ENCODE assay signal across 15 cellular contexts in genomic region chr10:70518695-70519094, GRCh38. TPM values are rescaled to one million over a fixed set of nuclear protein-coding genes. Genes with fewer than 3 reads are reported as not detected.
A peak's percentile ranks its signal among the peaks of the same experiment; 100 is the strongest.
DNase-seq lines count a peak whose midpoint lies in the region; ATAC-seq and TF ChIP-seq lines count a peak whose summit lies in the region.
"Had no signal": no experiment of that assay in that cellular context is flagged by ENCODE, and none has a peak within 500 bp of the region (broad histone marks: within the 10 kb centered on the region; RNA-seq: fewer than 3 reads in every experiment).

No MANE protein-coding gene starts in this region.

- H3K4me2 ChIP-seq in mesenchymal stem cell (ENCODE audit: low read length, poor library complexity, severe bottlenecking) = no peak overlapping the region

- H3K4me3 ChIP-seq in Panc1 (ENCODE audit: low read depth in 2 of 2, low read length in 2 of 2) (no peak overlapping the region), mesenchymal stem cell (ENCODE audit: insufficient read depth in 1 of 2, low read depth in 1 of 2, low read length in 2 of 2) (no peak overlapping the region), aorta (ENCODE audit: low read length in 2 of 2) (no peak overlapping the region)
- H3K4me3 ChIP-seq: dorsolateral prefrontal cortex had no signal

- peaks cover 45% of the 10 kb centered on the region for H3K4me1 Mint-ChIP-seq in endothelial cell (ENCODE audit: unreplicated experiment)
- H3K4me1 Mint-ChIP-seq: neural crest cell had no signal

- H3K36me3 ChIP-seq in Panc1 (ENCODE audit: control insufficient read depth, insufficient read depth, low read length) (no peaks in the 10 kb centered on the region), mesenchymal stem cell (ENCODE audit: control insufficient read depth in 1 of 2, insufficient read depth in 2 of 2, low read depth in 1 of 2, low read length in 2 of 2) (no peaks in the 10 kb centered on the region), aorta (ENCODE audit: control insufficient read depth in 1 of 2, insufficient read depth in 2 of 2, low read length in 1 of 2) (no peaks in the 10 kb centered on the region)

- no TSS peak for BruUV-seq in Panc1 (replicated peaks; lab: Mats Ljungman, UMichigan)

- H3K14ac ChIP-seq in mesenchymal stem cell (ENCODE audit: low read length in 2 of 2) = peak overlapping the region in 1 of 2 experiments; percentile 75

- no peak overlapping the region for H4K8ac ChIP-seq in mesenchymal stem cell (ENCODE audit: low read length)

- no peaks in the 10 kb centered on the region for H3K9me3 Mint-ChIP-seq in endothelial cell (ENCODE audit: unreplicated experiment)
- H3K9me3 Mint-ChIP-seq: memory B cell, neural crest cell had no signal

- H2BK5ac ChIP-seq in mesenchymal stem cell (ENCODE audit: low read depth, low read length, poor library complexity, severe bottlenecking) = no peak overlapping the region

- H3K27ac Mint-ChIP-seq in endothelial cell (ENCODE audit: unreplicated experiment) = no peak overlapping the region
- H3K27ac Mint-ChIP-seq: memory B cell had no signal

- ATAC-seq in Panc1 (peak; percentile 59; the same call in 1 of the 2 replicates), HG02678 (IDR thresholded peaks at IDR 0.05; ENCODE audit: unreplicated experiment) (no peak), HG02885 (IDR thresholded peaks at IDR 0.05; ENCODE audit: poor library complexity, unreplicated experiment) (no peak), aorta (ENCODE audit: low FRiP score) (no peak)

- peaks cover 29% of the 10 kb centered on the region for H3K36me3 Mint-ChIP-seq in endothelial cell (ENCODE audit: low read depth, unreplicated experiment)
- H3K36me3 Mint-ChIP-seq: memory B cell had no signal

- 59% methylated on average over 5 of the region's 5 CpGs for WGBS in mesenchymal stem cell
- WGBS in aorta, 2 donors = 89 to 91% methylated on average over 5 of the region's 5 CpGs

- H3K27me3 ChIP-seq in Panc1 (ENCODE audit: control insufficient read depth, insufficient read depth, low read length) = no peaks in the 10 kb centered on the region
- peaks cover 0 to 38% of the 10 kb centered on the region in 2 experiments for H3K27me3 ChIP-seq in mesenchymal stem cell (ENCODE audit: control insufficient read depth in 1 of 2, insufficient read depth in 1 of 2, low read length in 2 of 2)
- no peaks in the 10 kb centered on the region for H3K27me3 ChIP-seq in aorta (ENCODE audit: control insufficient read depth in 1 of 2, insufficient read depth in 2 of 2, low read length in 1 of 2)
- H3K27me3 ChIP-seq: dorsolateral prefrontal cortex had no signal

- H3K79me1 ChIP-seq in mesenchymal stem cell (replicated peaks; ENCODE audit: low read length, poor library complexity, severe bottlenecking) = no peaks in the 10 kb centered on the region

- H2AFZ ChIP-seq in mesenchymal stem cell (ENCODE audit: low read depth, low read length) = no peak overlapping the region

- no peaks in the 10 kb centered on the region for H3K9me3 ChIP-seq in Panc1 (ENCODE audit: control insufficient read depth, insufficient read depth, low read depth, low read length)
- H3K9me3 ChIP-seq in mesenchymal stem cell (ENCODE audit: control insufficient read depth, low read length) = no peaks in the 10 kb centered on the region
- H3K9me3 ChIP-seq in aorta (ENCODE audit: control insufficient read depth, low read length) = no peaks in the 10 kb centered on the region

- H3K9ac ChIP-seq in mesenchymal stem cell (ENCODE audit: low read length) = no peak overlapping the region

- H3K27me3 Mint-ChIP-seq in endothelial cell (ENCODE audit: unreplicated experiment) = peaks cover 14% of the 10 kb centered on the region
- H3K27me3 Mint-ChIP-seq: memory B cell had no signal

- peak overlapping the region; percentile 23 for H3K4me3 Mint-ChIP-seq in endothelial cell (ENCODE audit: unreplicated experiment)
- H3K4me3 Mint-ChIP-seq: memory B cell, neural crest cell had no signal

- in situ Hi-C loops in Panc1 (cut with HindIII; ENCODE audit: low pct_unique_long_range_greater_than_20kb, low sequenced_read_pairs) = no loop called here

- H3K4me1 ChIP-seq in Panc1 (ENCODE audit: control insufficient read depth, insufficient read depth, low read length) (no peaks in the 10 kb centered on the region), mesenchymal stem cell (ENCODE audit: control insufficient read depth, insufficient read depth, low read depth, low read length) (peaks cover 12% of the 10 kb centered on the region), aorta (ENCODE audit: control insufficient read depth in 1 of 2, insufficient read depth in 2 of 2, low read length in 2 of 2) (no peaks in the 10 kb centered on the region)

- POLR2A ChIA-PET in Panc1 (lab: Charles Lee) = no interaction called here

- no peak overlapping the region for H2BK15ac ChIP-seq in mesenchymal stem cell (ENCODE audit: low read depth, poor library complexity, severe bottlenecking)

- TF ChIP-seq CTCF in Panc1 (IDR thresholded peaks at IDR 0.05) = no peak
- TF ChIP-seq CTCF in endothelial cell (IDR thresholded peaks at IDR 0.05; ENCODE audit: unreplicated experiment) = no peak

- H3K27ac ChIP-seq in Panc1 (ENCODE audit: low read length) (no peak overlapping the region), mesenchymal stem cell (ENCODE audit: low read length, poor library complexity, severe bottlenecking) (no peak overlapping the region), aorta (ENCODE audit: low read depth in 1 of 2, low read length in 2 of 2) (no peak overlapping the region)

- H4K91ac ChIP-seq in mesenchymal stem cell (ENCODE audit: low read length) = no peak overlapping the region

- intact Hi-C loops in Panc1 (cut with micrococcal nuclease; ENCODE audit: unreplicated experiment) (no loop called here), aorta (cut with DNase I) (no loop called here)

- no peak overlapping the region for H2AK5ac ChIP-seq in mesenchymal stem cell (ENCODE audit: low read length, severe bottlenecking)

- no peak overlapping the region for H2BK12ac ChIP-seq in mesenchymal stem cell (ENCODE audit: low read length in 2 of 2)

- CTCF ChIA-PET in Panc1 (lab: Charles Lee) = no interaction called here

- H2BK120ac ChIP-seq in mesenchymal stem cell (ENCODE audit: low read depth, low read length) = no peak overlapping the region

- H3K4ac ChIP-seq in mesenchymal stem cell (ENCODE audit: low read depth in 1 of 2, low read length in 2 of 2) = no peak overlapping the region

- peak; percentile 15 for DNase-seq in GM04504 (ENCODE audit: low read depth)
- DNase-seq in Panc1 (ENCODE audit: low read depth, low spot score) = no peak
- DNase-seq in endothelial cell (ENCODE audit: low spot score) = no peak
- DNase-seq in mesenchymal stem cell = peak; percentile 43
- DNase-seq in aorta = no peak
- DNase-seq in NCI-H2171 (lab: John Stamatoyannopoulos, UW) = no peak
- DNase-seq: anterior cingulate cortex, dorsolateral prefrontal cortex, MV-4-11, NCI-H2029 treated with DMSO at 0.1 percent for 48 hours, NCI-H526 had no signal

- H3K18ac ChIP-seq in mesenchymal stem cell (ENCODE audit: low read depth in 1 of 2, low read length in 2 of 2) = no peak overlapping the region

- no peak overlapping the region for H3K23ac ChIP-seq in mesenchymal stem cell (ENCODE audit: low read length in 2 of 2)

RNA-seq across cellular contexts. Expression of gene PALD1, which starts 40.1 kb away (rescaled TPM):
- total RNA-seq in Panc1 (2021; ENCODE audit: unreplicated experiment) (3.0 TPM), endothelial cell (ENCODE audit: unreplicated experiment) (166 TPM), aorta (10 to 100 TPM; 10.7 to 11.5 TPM)
- polyA plus RNA-seq in Panc1 (2012; ENCODE audit: insufficient read length) = 4.8 TPM
- polyA plus RNA-seq in mesenchymal stem cell (2013, experiment 1 of 2) = 0.01 TPM
- 0.01 TPM for polyA plus RNA-seq in mesenchymal stem cell (2013, experiment 2 of 2)
- polyA plus RNA-seq in aorta = 1 to 10 TPM; 3.9 to 5.7 TPM

Comparison
In these comparisons a context has a peak if more than half of its experiments do, and no peak if none do; other contexts are left out.
1. DNase-seq: peak in GM04504 (single experiment) and mesenchymal stem cell (single experiment); none in Panc1 (single experiment), endothelial cell (single experiment), aorta (0 of 2) and NCI-H2171 (single experiment).
2. RNA of gene PALD1, which starts 40.1 kb away (total RNA-seq): 166 TPM in endothelial cell (single experiment); 10.7 to 11.5 TPM in aorta and 3.0 TPM in Panc1 (single experiment); every median in the first group is over 10 times any median in the second.